In the genomic region with DNA sequence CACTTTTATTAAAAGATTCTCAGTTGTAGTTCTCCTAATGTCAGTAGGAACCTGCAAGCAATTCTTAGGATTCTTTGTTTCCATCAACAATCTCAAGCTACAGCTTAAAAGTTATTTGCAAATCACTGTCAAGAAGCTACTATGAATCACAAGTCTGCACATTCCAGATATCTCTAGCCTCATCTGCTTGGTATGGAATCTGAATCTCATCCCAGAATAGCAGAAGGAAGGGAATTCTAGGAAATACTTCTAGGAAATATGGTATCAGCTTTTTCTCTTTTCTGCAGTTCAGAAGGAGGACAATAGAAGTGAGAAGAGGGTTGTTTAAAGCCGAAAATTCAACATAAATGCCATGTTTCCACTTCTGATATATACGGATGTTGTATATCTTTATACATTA, we compare ENCODE assay signal across 30 cellular contexts.
DNase-seq lines count a peak whose midpoint lies in the region; ATAC-seq and TF ChIP-seq lines count a peak whose summit lies in the region.
"Had no signal": no experiment of that assay in that cellular context is flagged by ENCODE, and none has a peak within 500 bp of the region (broad histone marks: within the 10 kb centered on the region; RNA-seq: fewer than 3 reads in every experiment).

No MANE protein-coding gene starts in this region.

- in situ Hi-C loops in GM23248 (cut with MboI) = no loop called here

- H3K36me3 ChIP-seq in GM23248 (ENCODE audit: low read depth) = no peaks in the 10 kb centered on the region
- H3K36me3 ChIP-seq in RWPE2 (ENCODE audit: low read depth) = no peaks in the 10 kb centered on the region
- H3K36me3 ChIP-seq: esophagus squamous epithelium, sigmoid colon, upper lobe of right lung had no signal

- no peak overlapping the region for H2AFZ ChIP-seq in GM23248

- no peak for TF ChIP-seq CTCF in RWPE2 (IDR thresholded peaks at IDR 0.05; ENCODE audit: poor library complexity, severe bottlenecking)

- no peak overlapping the region for H3K4me2 ChIP-seq in GM23248 (ENCODE audit: unreplicated experiment)

- H4K20me1 ChIP-seq in GM23248 (ENCODE audit: insufficient read depth) = no peaks in the 10 kb centered on the region

- H3F3A ChIP-seq in GM23248 (ENCODE audit: insufficient read depth) = no peaks in the 10 kb centered on the region

- H3K79me2 ChIP-seq in GM23248 (ENCODE audit: insufficient read depth) = no peaks in the 10 kb centered on the region

- H3K27me3 ChIP-seq in GM23248 (replicated peaks; ENCODE audit: insufficient read depth) = no peaks in the 10 kb centered on the region
- H3K27me3 ChIP-seq in RWPE2 (ENCODE audit: insufficient read depth, poor library complexity, severe bottlenecking) = no peaks in the 10 kb centered on the region
- H3K27me3 ChIP-seq: esophagus squamous epithelium, sigmoid colon, upper lobe of right lung had no signal

- H3K27ac ChIP-seq in GM23248 (no peak overlapping the region), RWPE2 (ENCODE audit: poor library complexity, severe bottlenecking) (no peak overlapping the region)
- H3K27ac ChIP-seq: esophagus squamous epithelium, sigmoid colon, upper lobe of right lung had no signal

- WGBS in GM23248 (ENCODE audit: low coverage in 1 of 2, low lambda C conversion rate in 2 of 2, missing lambda C conversion rate in 2 of 2), 2 experiments = 20 to 35% methylated on average over 2 of the region's 2 CpGs

- ATAC-seq in RWPE2 (ENCODE audit: low read depth) = peak; percentile 69
- no peak for ATAC-seq in HG02884 (IDR thresholded peaks at IDR 0.05; ENCODE audit: unreplicated experiment)
- no peak for ATAC-seq in Right ventricle myocardium inferior
- ATAC-seq: activated T-cell treated with anti-CD3 and anti-CD28 coated beads, Interleukin-2, amount 50 U/mL, for 4 hours; left lobe of liver; upper lobe of right lung had no signal

- DNase-seq in GM23248 = peak; percentile 0
- no peak for DNase-seq in RWPE2 (ENCODE audit: low spot score)
- peak; percentile 62 for DNase-seq in fibroblast of peridontal ligament (ENCODE audit: extremely low read depth)
- DNase-seq in non-pigmented ciliary epithelial cell (ENCODE audit: low read depth) = peak; percentile 51
- no peak for DNase-seq in pons (ENCODE audit: low spot score)
- DNase-seq in Right ventricle myocardium inferior (ENCODE audit: missing footprints) = no peak
- no peak for DNase-seq in SIG-M5 treated with dmso at 0.1 percent for 504 hours (lab: John Stamatoyannopoulos, UW; ENCODE audit: unreplicated experiment)
- DNase-seq: activated CD4-positive, alpha-beta T cell treated with anti-CD3 and anti-CD28 coated beads for 4 hours; activated naive CD4-positive, alpha-beta T cell treated with anti-CD3 and anti-CD28 coated beads, Interleukin-2, amount 10 ng/mL, durations not matched to agents 7 days and 5 days; activated T-cell treated with anti-CD3 and anti-CD28 coated beads, Interleukin-2, amount 50 U/mL, for 4 hours; anterior cingulate cortex; C1 segment of cervical spinal cord; effector CD8-positive, alpha-beta T cell; EL; esophagus squamous epithelium; GOT3; KBM-7; midbrain; MV-4-11; NCI-H187; NCI-H2227 treated with DMSO at 0.1 percent for 48 hours; NCI-H748 treated with DMSO at 0.1 percent for 48 hours; nephron progenitor cell; SHP77; sigmoid colon; substantia nigra; T-helper 1 cell; upper lobe of right lung had no signal

- no peak overlapping the region for H3K4me3 ChIP-seq in GM23248
- H3K4me3 ChIP-seq in RWPE2 (ENCODE audit: severe bottlenecking) = no peak overlapping the region
- H3K4me3 ChIP-seq: esophagus squamous epithelium, sigmoid colon, upper lobe of right lung had no signal

- intact Hi-C loops in Right ventricle myocardium inferior (cut with DNase I) = no loop called here

- no peak overlapping the region for H3K9ac ChIP-seq in GM23248

- no peaks in the 10 kb centered on the region for H3K4me1 ChIP-seq in GM23248 (ENCODE audit: insufficient read depth)
- H3K4me1 ChIP-seq in RWPE2 (ENCODE audit: insufficient read depth, poor library complexity, severe bottlenecking) = no peaks in the 10 kb centered on the region
- H3K4me1 ChIP-seq: esophagus squamous epithelium, sigmoid colon, upper lobe of right lung had no signal

- H3K9me3 ChIP-seq in GM23248 (ENCODE audit: low read depth) (peaks cover 3% of the 10 kb centered on the region), RWPE2 (ENCODE audit: severe bottlenecking) (no peaks in the 10 kb centered on the region)
- H3K9me3 ChIP-seq: sigmoid colon, upper lobe of right lung had no signal

- no peaks in the 10 kb centered on the region for H3K9me2 ChIP-seq in GM23248 (ENCODE audit: insufficient read depth)

Comparison
In these comparisons a context has a peak if more than half of its experiments do, and no peak if none do; other contexts are left out.
1. DNase-seq: peak in GM23248 (single experiment), fibroblast of peridontal ligament (single experiment) and non-pigmented ciliary epithelial cell (single experiment); none in RWPE2 (single experiment), pons (single experiment), Right ventricle myocardium inferior (single experiment) and SIG-M5 treated with dmso at 0.1 percent for 504 hours (single experiment).